8 cellular contexts compared by ENCODE assay signal in genomic region chr1:150972417-150972940, GRCh38. TPM values are rescaled to one million over a fixed set of nuclear protein-coding genes. Genes with fewer than 3 reads are reported as not detected.
A peak's percentile ranks its signal among the peaks of the same experiment; 100 is the strongest.
DNase-seq lines count a peak whose midpoint lies in the region; ATAC-seq and TF ChIP-seq lines count a peak whose summit lies in the region.

No MANE protein-coding gene starts in this region.

- H3K27ac Mint-ChIP-seq in brain = peak overlapping the region; percentile 91 to 95 (median 94)

- ATAC-seq in left cardiac atrium (no peak), GM21737 (IDR thresholded peaks at IDR 0.05; ENCODE audit: unreplicated experiment) (no peak)

- 44 to 57% methylated on average over 2 to 3 of the region's 4 CpGs for WGBS in mesodermal cell (ENCODE audit: insufficient coverage in 2 of 2), 2 experiments
- 57% methylated on average over 4 of the region's 4 CpGs for WGBS in urinary bladder

- H3K36me3 ChIP-seq in left ventricle myocardium inferior = peaks cover 17% of the 10 kb centered on the region
- H3K36me3 ChIP-seq in mesodermal cell (ENCODE audit: control insufficient read depth, insufficient read depth, low read length) = peaks cover 31% of the 10 kb centered on the region
- H3K36me3 ChIP-seq in urinary bladder (ENCODE audit: insufficient read depth) = no peaks in the 10 kb centered on the region

- intact Hi-C loops in left ventricle myocardium inferior (cut with micrococcal nuclease) = no loop called here
- intact Hi-C loops in left cardiac atrium (cut with DNase I) = loop anchor here in 1 of 2 donors (10.0 kb wide), 1 partner anchor 48 kb away; the partner anchor contains the start of gene SETDB1

- H3K27ac ChIP-seq in left ventricle myocardium inferior (replicated peaks) = peak overlapping the region; percentile 99
- H3K27ac ChIP-seq in mesodermal cell (ENCODE audit: low read depth, low read length, severe bottlenecking) = peak overlapping the region; percentile 0
- peak overlapping the region; percentile 26 for H3K27ac ChIP-seq in urinary bladder (ENCODE audit: low read depth)

- peaks cover 0 to 4% (median 0%) of the 10 kb centered on the region in 5 experiments for H3K9me3 Mint-ChIP-seq in brain

- H3K4me1 Mint-ChIP-seq in brain = peaks cover 63% of the 10 kb centered on the region

- TF ChIP-seq CTCF in left ventricle myocardium inferior (IDR thresholded peaks at IDR 0.05; ENCODE audit: borderline replicate concordance) (no peak), brain (conservative IDR thresholded peaks at IDR 0.05) (no peak)

- no peak for DNase-seq in left ventricle myocardium inferior
- no peak for DNase-seq in left cardiac atrium
- no peak for DNase-seq in NCI-H2227 (lab: John Stamatoyannopoulos, UW; ENCODE audit: unreplicated experiment)
- no peak for DNase-seq in COLO668 (lab: John Stamatoyannopoulos, UW; ENCODE audit: unreplicated experiment)

- H3K4me3 ChIP-seq in left ventricle myocardium inferior (peak overlapping the region; percentile 94), mesodermal cell (ENCODE audit: extremely low read depth, insufficient read depth, low read length, poor library complexity, severe bottlenecking) (peak overlapping the region; percentile 78), urinary bladder (ENCODE audit: low read depth, low read length) (no peak overlapping the region)

- H3K27me3 ChIP-seq in left ventricle myocardium inferior (ENCODE audit: low read depth) = no peaks in the 10 kb centered on the region

- H3K4me1 ChIP-seq in left ventricle myocardium inferior = peaks cover 74% of the 10 kb centered on the region
- peaks cover 41% of the 10 kb centered on the region for H3K4me1 ChIP-seq in mesodermal cell (ENCODE audit: control insufficient read depth, insufficient read depth, low read length, poor library complexity, severe bottlenecking)
- peaks cover 4% of the 10 kb centered on the region for H3K4me1 ChIP-seq in urinary bladder (ENCODE audit: insufficient read depth)

- peak overlapping the region; percentile 87 to 92 (median 88) for H3K4me3 Mint-ChIP-seq in brain

- H3K9me3 ChIP-seq in left ventricle myocardium inferior (replicated peaks) (no peaks in the 10 kb centered on the region), mesodermal cell (ENCODE audit: control insufficient read depth, low read length) (no peaks in the 10 kb centered on the region)

- H3K36me3 Mint-ChIP-seq in brain = peaks cover 15% of the 10 kb centered on the region

- no peaks in the 10 kb centered on the region for H3K27me3 Mint-ChIP-seq in brain

RNA-seq across cellular contexts. Expression of gene CERS2, which starts 2.2 kb away (rescaled TPM):
- total RNA-seq in left ventricle myocardium inferior (78.9 TPM), left cardiac atrium (100 to 1,000 TPM in 1 of 2 donors, 10 to 100 TPM in 1; 72.0 to 105 TPM), urinary bladder (75.1 TPM)
- polyA plus RNA-seq in brain (ENCODE audit: insufficient read depth, low read depth, low replicate concordance) (362 TPM), urinary bladder (131 TPM)
- 131 TPM for polyA plus RNA-seq in mesodermal cell (2013, experiment 1 of 2)
- polyA plus RNA-seq in mesodermal cell (2013, experiment 2 of 2) = 131 TPM

RNA-seq across cellular contexts. Expression of gene ANXA9, which starts 9.6 kb away (rescaled TPM):
- total RNA-seq in left ventricle myocardium inferior (0.14 TPM), left cardiac atrium (under 1 TPM; 0.15 to 0.44 TPM), urinary bladder (5.2 TPM)
- polyA plus RNA-seq in brain (ENCODE audit: insufficient read depth, low read depth, low replicate concordance) (2.4 TPM), urinary bladder (0.95 TPM)
- polyA plus RNA-seq in mesodermal cell (2013, experiment 1 of 2) = 0.15 TPM
- polyA plus RNA-seq in mesodermal cell (2013, experiment 2 of 2) = 0.20 TPM

RNA-seq across cellular contexts. Expression of gene MINDY1, which starts 34.2 kb away (rescaled TPM):
- total RNA-seq in left ventricle myocardium inferior = 44.3 TPM
- 10 to 100 TPM; 32.2 to 36.2 TPM for total RNA-seq in left cardiac atrium
- 58.6 TPM for polyA plus RNA-seq in brain (ENCODE audit: insufficient read depth, low read depth, low replicate concordance)
- 9.3 TPM for polyA plus RNA-seq in mesodermal cell (2013, experiment 1 of 2)
- 8.0 TPM for polyA plus RNA-seq in mesodermal cell (2013, experiment 2 of 2)
- total RNA-seq in urinary bladder = 19.7 TPM
- 19.6 TPM for polyA plus RNA-seq in urinary bladder

RNA-seq across cellular contexts. Expression of gene PRUNE1, which starts 35.8 kb away (rescaled TPM):
- 42.8 TPM for total RNA-seq in left ventricle myocardium inferior
- total RNA-seq in left cardiac atrium = 10 to 100 TPM; 33.1 to 36.6 TPM
- 46.6 TPM for polyA plus RNA-seq in brain (ENCODE audit: insufficient read depth, low read depth, low replicate concordance)
- polyA plus RNA-seq in mesodermal cell (2013, experiment 1 of 2) = 23.6 TPM
- 21.8 TPM for polyA plus RNA-seq in mesodermal cell (2013, experiment 2 of 2)
- total RNA-seq in urinary bladder = 19.1 TPM
- 23.5 TPM for polyA plus RNA-seq in urinary bladder

RNA-seq across cellular contexts. Expression of gene SETDB1, which starts 46.3 kb away (rescaled TPM):
- 17.2 TPM for total RNA-seq in left ventricle myocardium inferior
- 10 to 100 TPM; 16.3 to 19.9 TPM for total RNA-seq in left cardiac atrium
- 46.6 TPM for polyA plus RNA-seq in brain (ENCODE audit: insufficient read depth, low read depth, low replicate concordance)
- polyA plus RNA-seq in mesodermal cell (2013, experiment 1 of 2) = 39.5 TPM
- polyA plus RNA-seq in mesodermal cell (2013, experiment 2 of 2) = 37.1 TPM
- total RNA-seq in urinary bladder = 47.6 TPM
- 21.0 TPM for polyA plus RNA-seq in urinary bladder

Comparison
In these comparisons a context has a peak if more than half of its experiments do, and no peak if none do; other contexts are left out.
1. H3K27ac ChIP-seq: peak in every context shown above with its lines; median percentile 99 in left ventricle myocardium inferior; 26 in urinary bladder; 0 in mesodermal cell.